ENCODE assay signal across 25 cellular contexts in the genomic region with DNA sequence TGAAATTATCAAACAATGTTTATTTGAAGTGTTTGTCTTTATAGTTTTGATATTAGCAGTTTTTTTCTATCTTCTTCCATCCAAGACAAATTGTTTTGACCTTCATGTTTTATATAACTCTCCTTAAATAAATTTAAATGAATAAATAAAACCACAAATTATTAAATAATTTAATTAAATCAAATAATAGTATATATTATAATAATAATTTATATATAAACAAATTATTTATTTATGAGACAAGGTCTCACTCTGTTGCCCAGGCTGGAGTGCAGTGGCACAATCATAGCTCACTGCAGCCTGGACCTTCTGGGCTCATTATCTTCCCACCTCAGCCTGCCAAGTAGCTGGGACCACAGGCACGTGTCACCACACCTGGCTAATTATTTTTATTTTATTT. TPM values are rescaled to one million over a fixed set of nuclear protein-coding genes. Genes with fewer than 3 reads are reported as not detected.
DNase-seq lines count a peak whose midpoint lies in the region; ATAC-seq, FAIRE-seq and TF ChIP-seq lines count a peak whose summit lies in the region.
"Had no signal": no experiment of that assay in that cellular context is flagged by ENCODE, and none has a peak within 500 bp of the region (broad histone marks: within the 10 kb centered on the region; RNA-seq: fewer than 3 reads in every experiment).

No MANE protein-coding gene starts in this region.

- peaks cover 37% of the 10 kb centered on the region for H3K36me3 Mint-ChIP-seq in CD8-positive, alpha-beta T cell

- no peak overlapping the region for H3K27ac ChIP-seq in CD8-positive, alpha-beta T cell (ENCODE audit: low read depth, low read length)
- H3K27ac ChIP-seq in pancreas, result no peak overlapping the region
- H3K27ac ChIP-seq: BLaER1, PC-9, SK-N-MC had no signal

- peaks cover 16% of the 10 kb centered on the region for H3K4me1 ChIP-seq in CD8-positive, alpha-beta T cell (ENCODE audit: insufficient read depth, low read length)
- no peaks in the 10 kb centered on the region for H3K4me1 ChIP-seq in pancreas

- no peaks in the 10 kb centered on the region for H3K9me3 ChIP-seq in CD8-positive, alpha-beta T cell (ENCODE audit: low read length)
- H3K9me3 ChIP-seq in pancreas, result no peaks in the 10 kb centered on the region
- H3K9me3 ChIP-seq: BLaER1, MG63 had no signal

- H3K4me3 ChIP-seq in CD8-positive, alpha-beta T cell (ENCODE audit: low read depth, low read length), result no peak overlapping the region
- no peak overlapping the region for H3K4me3 ChIP-seq in pancreas
- H3K4me3 ChIP-seq: BLaER1, K562, MG63, PC-9, SK-N-MC had no signal

- DNase-seq in CD8-positive, alpha-beta T cell, result no peak
- DNase-seq in RCC 7860 (ENCODE audit: low spot score), result no peak
- DNase-seq in frontal cortex (ENCODE audit: low spot score in 2 of 2), result no peak
- DNase-seq in pancreas, result no peak
- DNase-seq in NCI-H1930 (lab: John Stamatoyannopoulos, UW), result no peak
- DNase-seq in COLO668 (lab: John Stamatoyannopoulos, UW; ENCODE audit: unreplicated experiment), result no peak
- DNase-seq in NCI-H146 treated with DMSO at 0.1 percent for 48 hours (lab: John Stamatoyannopoulos, UW; ENCODE audit: unreplicated experiment), result no peak
- DNase-seq: CD4-positive, alpha-beta T cell; DMS153; GDM1; H7; HFFc6; MG63; NCI-H1048; NCI-H1417 treated with DMSO at 0.1 percent for 48 hours; NCI-H2029; NCI-H2227 treated with DMSO at 0.1 percent for 48 hours; NCI-H510A treated with DMSO at 0.1 percent for 48 hours; NCI-H748 treated with DMSO at 0.1 percent for 48 hours; PC-9; SHP77 treated with DMSO at 0.1 percent for 48 hours had no signal

- no peak for ATAC-seq in CD8-positive, alpha-beta T cell
- ATAC-seq in pancreas (no peak), GM21367 (IDR thresholded peaks at IDR 0.05; ENCODE audit: unreplicated experiment) (no peak)
- ATAC-seq: K562 had no signal

- CTCF ChIA-PET in CD8-positive, alpha-beta T cell (lab: Charles Lee), result interaction anchor here (2.1 kb wide), 1 partner anchor 9 kb away, joined by 7 read pairs; no protein-coding TSS in a partner anchor

- H3K4me3 Mint-ChIP-seq in CD8-positive, alpha-beta T cell, result no peak overlapping the region
- H3K4me3 Mint-ChIP-seq: CD4-positive, alpha-beta T cell; HFFc6 had no signal

- peaks cover 30% of the 10 kb centered on the region for H3K36me3 ChIP-seq in CD8-positive, alpha-beta T cell (ENCODE audit: insufficient read depth, low read length)
- peaks cover 0 to 24% (median 6%) of the 10 kb centered on the region in 3 donors for H3K36me3 ChIP-seq in pancreas

- peak overlapping the region; percentile 15 for H3K27ac Mint-ChIP-seq in CD8-positive, alpha-beta T cell
- H3K27ac Mint-ChIP-seq: HFFc6 had no signal

- no peak for TF ChIP-seq CTCF in CD8-positive, alpha-beta T cell (IDR thresholded peaks at IDR 0.05)
- TF ChIP-seq CTCF in pancreas (IDR thresholded peaks at IDR 0.05), result no peak

- FAIRE-seq in RCC 7860 (lab: Jason Lieb, UNC) (peak; percentile 26), frontal cortex (lab: Jason Lieb, UNC) (peak; percentile 53), pancreas (lab: Jason Lieb, UNC) (peak; percentile 45)
- FAIRE-seq: K562 had no signal

- H3K27me3 ChIP-seq in CD8-positive, alpha-beta T cell (ENCODE audit: insufficient read depth, low read length), result no peaks in the 10 kb centered on the region
- no peaks in the 10 kb centered on the region for H3K27me3 ChIP-seq in pancreas
- H3K27me3 ChIP-seq: BLaER1, MG63 had no signal

- no peaks in the 10 kb centered on the region for H3K9me3 Mint-ChIP-seq in CD8-positive, alpha-beta T cell
- H3K9me3 Mint-ChIP-seq: CD4-positive, alpha-beta T cell; HFFc6 had no signal

- peaks cover 21% of the 10 kb centered on the region for H3K4me1 Mint-ChIP-seq in CD8-positive, alpha-beta T cell (ENCODE audit: low read depth)

- WGBS in pancreas, 2 donors, result 37 to 61% methylated on average over 1 of the region's 1 CpG

- intact Hi-C loops in CD8-positive, alpha-beta T cell (cut with DNase I, micrococcal nuclease), result no loop called here
- intact Hi-C loops in pancreas (cut with DNase I), result no loop called here

- H3K27me3 Mint-ChIP-seq in CD8-positive, alpha-beta T cell (ENCODE audit: low read depth), result no peaks in the 10 kb centered on the region
- H3K27me3 Mint-ChIP-seq: CD4-positive, alpha-beta T cell had no signal

- POLR2A ChIA-PET in CD8-positive, alpha-beta T cell (lab: Charles Lee), result interaction anchor here (1.0 to 3.7 kb wide), 2 partner anchors 9 to 12 kb away, joined by 6 to 16 read pairs; no protein-coding TSS in a partner anchor

RNA-seq across cellular contexts. Expression of gene PWP2, which starts 12.4 kb away (rescaled TPM):
- total RNA-seq in CD8-positive, alpha-beta T cell, result 10 to 100 TPM; 15.7 to 22.9 TPM
- total RNA-seq in frontal cortex (7.3 TPM), pancreas (1 to 10 TPM in 5 of 6 donors, under 1 TPM in 1; 0.87 to 5.8 (median 2.2) TPM)
- polyA plus RNA-seq in pancreas, result 10 to 100 TPM in 1 of 2 donors, 1 to 10 TPM in 1; 5.6 to 10.5 TPM

RNA-seq across cellular contexts. Expression of gene GATD3, which starts 38.7 kb away (rescaled TPM):
- total RNA-seq in CD8-positive, alpha-beta T cell, result 10 to 100 TPM in 1 of 2 experiments, 1 to 10 TPM in 1; 8.2 to 10.4 TPM
- total RNA-seq in frontal cortex (28.1 TPM), pancreas (10 to 100 TPM in 1 of 6 donors, 1 to 10 TPM in 5; 4.2 to 10.0 (median 5.9) TPM)
- polyA plus RNA-seq in pancreas, result 1 to 10 TPM; 4.6 to 6.0 TPM
